ENCODE assay signal across 8 cellular contexts in genomic region chr1:8822383-8823294, GRCh38. TPM values are rescaled to one million over a fixed set of nuclear protein-coding genes. Genes with fewer than 3 reads are reported as not detected.
A peak's percentile ranks its signal among the peaks of the same experiment; 100 is the strongest.
DNase-seq lines count a peak whose midpoint lies in the region; ATAC-seq lines count a peak whose summit lies in the region.

No MANE protein-coding gene starts in this region.

- H3K4me1 Mint-ChIP-seq in stimulated activated memory B cell treated with anti-CD40 and anti-IgM and Interleukin-4, amounts not matched to agents 10 μg/mL and 1 μg/mL and 100 μg/mL, for 72 hours = peaks cover 7% of the 10 kb centered on the region

- DNase-seq in DMS79 (lab: John Stamatoyannopoulos, UW) (peak; percentile 86), NCI-H2171 (lab: John Stamatoyannopoulos, UW) (peak; percentile 76), cerebellar cortex (ENCODE audit: low spot score) (peak; percentile 93), KG1 (lab: John Stamatoyannopoulos, UW) (no peak)
- no peak for DNase-seq in effector CD4-positive, alpha-beta T cell

- H3K27ac ChIP-seq in mesodermal cell (ENCODE audit: low read depth, low read length, severe bottlenecking) = peak overlapping the region; percentile 83

- no peaks in the 10 kb centered on the region for H3K36me3 Mint-ChIP-seq in stimulated activated memory B cell treated with anti-CD40 and anti-IgM and Interleukin-4, amounts not matched to agents 10 μg/mL and 1 μg/mL and 100 μg/mL, for 72 hours

- H3K4me3 ChIP-seq in mesodermal cell (ENCODE audit: extremely low read depth, insufficient read depth, low read length, poor library complexity, severe bottlenecking) = no peak overlapping the region

- H3K9me3 ChIP-seq in mesodermal cell (ENCODE audit: control insufficient read depth, low read length) = no peaks in the 10 kb centered on the region

- H3K9me3 Mint-ChIP-seq in stimulated activated memory B cell treated with anti-CD40 and anti-IgM and Interleukin-4, amounts not matched to agents 10 μg/mL and 1 μg/mL and 100 μg/mL, for 72 hours = no peaks in the 10 kb centered on the region

- H3K27ac Mint-ChIP-seq in stimulated activated memory B cell treated with anti-CD40 and anti-IgM and Interleukin-4, amounts not matched to agents 10 μg/mL and 1 μg/mL and 100 μg/mL, for 72 hours = no peak overlapping the region

- H3K4me3 Mint-ChIP-seq in stimulated activated memory B cell treated with anti-CD40 and anti-IgM and Interleukin-4, amounts not matched to agents 10 μg/mL and 1 μg/mL and 100 μg/mL, for 72 hours = no peak overlapping the region

- H3K27me3 Mint-ChIP-seq in stimulated activated memory B cell treated with anti-CD40 and anti-IgM and Interleukin-4, amounts not matched to agents 10 μg/mL and 1 μg/mL and 100 μg/mL, for 72 hours = peaks cover 11% of the 10 kb centered on the region

- H3K4me1 ChIP-seq in mesodermal cell (ENCODE audit: control insufficient read depth, insufficient read depth, low read length, poor library complexity, severe bottlenecking) = peaks cover 30% of the 10 kb centered on the region

- WGBS in mesodermal cell (ENCODE audit: insufficient coverage in 2 of 2), 2 experiments = 83 to 97% methylated on average over 4 to 7 of the region's 10 CpGs

- ATAC-seq in stimulated activated memory B cell treated with anti-CD40 and anti-IgM and Interleukin-4, amounts not matched to agents 10 μg/mL and 1 μg/mL and 100 μg/mL, for 72 hours = no peak
- ATAC-seq in HG02840 (IDR thresholded peaks at IDR 0.05; ENCODE audit: low FRiP score, unreplicated experiment) = no peak

- H3K36me3 ChIP-seq in mesodermal cell (ENCODE audit: control insufficient read depth, insufficient read depth, low read length) = no peaks in the 10 kb centered on the region

RNA-seq across cellular contexts. Expression of gene RERE, which starts 5.2 kb away (rescaled TPM):
- 92.8 TPM for polyA plus RNA-seq in mesodermal cell (2013, experiment 1 of 2)
- polyA plus RNA-seq in mesodermal cell (2013, experiment 2 of 2) = 89.3 TPM

RNA-seq across cellular contexts. Expression of gene ENO1, which starts 55.8 kb away (rescaled TPM):
- polyA plus RNA-seq in mesodermal cell (2013, experiment 1 of 2) = 1,433 TPM
- 1,329 TPM for polyA plus RNA-seq in mesodermal cell (2013, experiment 2 of 2)

Comparison
In these comparisons a context has a peak if more than half of its experiments do, and no peak if none do; other contexts are left out.
1. DNase-seq: peak in DMS79 (single experiment), NCI-H2171 (single experiment) and cerebellar cortex (single experiment); none in effector CD4-positive, alpha-beta T cell (single experiment) and KG1 (single experiment).